ENCODE assay signal across 16 cellular contexts in the genomic region with DNA sequence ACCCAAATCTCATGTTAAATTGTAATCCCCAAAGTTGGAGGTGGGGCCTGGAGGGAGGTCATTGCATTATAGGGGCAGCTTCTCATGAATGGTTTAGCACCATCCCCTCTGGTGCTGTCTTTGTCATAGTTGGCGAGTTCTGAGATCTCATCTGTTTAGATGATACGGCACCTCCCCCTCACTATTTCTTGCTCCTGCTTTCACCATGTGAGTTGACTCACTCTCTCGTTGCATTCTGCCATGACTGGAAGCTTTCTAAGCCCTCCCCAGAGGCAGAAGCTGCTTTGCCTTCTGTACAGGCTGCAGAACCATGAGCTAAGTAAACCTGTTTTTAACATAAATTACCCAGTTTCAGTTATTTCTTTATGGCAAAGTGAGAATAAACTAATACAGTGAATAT. TPM values are rescaled to one million over a fixed set of nuclear protein-coding genes. Genes with fewer than 3 reads are reported as not detected.
A peak's percentile ranks its signal among the peaks of the same experiment; 100 is the strongest.
DNase-seq lines count a peak whose midpoint lies in the region; ATAC-seq and TF ChIP-seq lines count a peak whose summit lies in the region.
"Had no signal": no experiment of that assay in that cellular context is flagged by ENCODE, and none has a peak within 500 bp of the region (broad histone marks: within the 10 kb centered on the region; RNA-seq: fewer than 3 reads in every experiment).

No MANE protein-coding gene starts in this region.

- intact Hi-C loops in IMR-90 (cut with micrococcal nuclease), result no loop called here
- intact Hi-C loops in OCI-LY7 (cut with micrococcal nuclease; ENCODE audit: unreplicated experiment), result no loop called here
- intact Hi-C loops in esophagus muscularis mucosa (cut with DNase I), result loop anchor here (10.0 kb wide), 1 partner anchor 80 kb away; no protein-coding TSS in a partner anchor

- H3K23ac ChIP-seq in IMR-90 (ENCODE audit: low read depth, low read length), result no peak overlapping the region

- H4K5ac ChIP-seq in IMR-90 (ENCODE audit: low read depth, low read length), result no peak overlapping the region

- H3K9me3 Mint-ChIP-seq in activated T-cell treated with anti-CD3 and anti-CD28 coated beads, Interleukin-2, amount 50 U/mL, for 24 hours, result peaks cover 2% of the 10 kb centered on the region

- H2BK5ac ChIP-seq in IMR-90 (ENCODE audit: low read depth, low read length, poor library complexity, severe bottlenecking), result no peak overlapping the region

- POLR2A ChIA-PET in IMR-90 (lab: Charles Lee; ENCODE audit: unreplicated experiment) (no interaction called here), OCI-LY7 (lab: Charles Lee) (no interaction called here)

- H3K4me3 Mint-ChIP-seq in activated T-cell treated with anti-CD3 and anti-CD28 coated beads, Interleukin-2, amount 50 U/mL, for 24 hours, result no peak overlapping the region
- H3K4me3 Mint-ChIP-seq: T-helper 2 cell treated with Interferon-gamma antibody and Interleukin-4, amounts not matched to agents 5 μg/mL and 100 μg/mL, for 36 hours had no signal

- dilution Hi-C loops in IMR-90 (cut with HindIII; ENCODE audit: low sequenced_read_pairs, unreplicated experiment), result no loop called here

- no peak overlapping the region for H4K91ac ChIP-seq in IMR-90 (ENCODE audit: insufficient read depth, low read depth, low read length)

- H3K27ac Mint-ChIP-seq in activated T-cell treated with anti-CD3 and anti-CD28 coated beads, Interleukin-2, amount 50 U/mL, for 24 hours, result no peak overlapping the region
- H3K27ac Mint-ChIP-seq: T-helper 2 cell treated with Interferon-gamma antibody and Interleukin-4, amounts not matched to agents 5 μg/mL and 100 μg/mL, for 36 hours had no signal

- no peaks in the 10 kb centered on the region for H3K9me2 ChIP-seq in OCI-LY7 (ENCODE audit: insufficient read depth, low read length)

- no peak overlapping the region for H3K14ac ChIP-seq in IMR-90 (replicated peaks; ENCODE audit: low read depth, low read length)

- no peak for TF ChIP-seq CTCF in IMR-90 (conservative IDR thresholded peaks at IDR 0.05; ENCODE audit: low read depth, low read length)
- no peak for TF ChIP-seq CTCF in OCI-LY7 (conservative IDR thresholded peaks at IDR 0.05; ENCODE audit: low read length)
- no peak for TF ChIP-seq CTCF in esophagus muscularis mucosa (IDR thresholded peaks at IDR 0.05)

- no peaks in the 10 kb centered on the region for H3K79me1 ChIP-seq in IMR-90 (ENCODE audit: low read depth in 1 of 2, low read length in 2 of 2)

- 60% methylated on average over 2 of the region's 3 CpGs; no CpG with 5 or more reads in 1 of the 2 experiments for WGBS in IMR-90 (ENCODE audit: extremely low coverage in 2 of 2, insufficient read length in 1 of 2), 2 experiments
- WGBS in esophagus muscularis mucosa, result 80% methylated on average over 3 of the region's 3 CpGs

- H4K20me1 ChIP-seq in IMR-90 (ENCODE audit: insufficient read depth, low read length), result no peaks in the 10 kb centered on the region
- no peaks in the 10 kb centered on the region for H4K20me1 ChIP-seq in OCI-LY7 (ENCODE audit: insufficient read depth, low read length)

- CTCF ChIA-PET in IMR-90 (lab: Yijun Ruan, JAX) (no interaction called here), OCI-LY7 (lab: Charles Lee; ENCODE audit: unreplicated experiment) (no interaction called here)

- H3K27me3 Mint-ChIP-seq in activated T-cell treated with anti-CD3 and anti-CD28 coated beads, Interleukin-2, amount 50 U/mL, for 24 hours, result peaks cover 2% of the 10 kb centered on the region

- no peak for TF ChIP-seq RAD21 in IMR-90 (IDR thresholded peaks at IDR 0.05; ENCODE audit: low read length)

- H3K36me3 ChIP-seq in IMR-90 (ENCODE audit: control insufficient read depth, insufficient read depth, low read length) (no peaks in the 10 kb centered on the region), OCI-LY7 (ENCODE audit: insufficient read depth, low read length) (no peaks in the 10 kb centered on the region), esophagus muscularis mucosa (no peaks in the 10 kb centered on the region)
- H3K36me3 ChIP-seq: Peyer's patch had no signal

- H4K8ac ChIP-seq in IMR-90 (ENCODE audit: low read depth in 2 of 2, low read length in 2 of 2), result no peak overlapping the region

- peak; percentile 48; the same call in 1 of the 2 replicates for ATAC-seq in IMR-90 (ENCODE audit: low read depth)
- no peak for ATAC-seq in GM18909 (IDR thresholded peaks at IDR 0.05; ENCODE audit: poor library complexity, unreplicated experiment)

- no peak overlapping the region for H3K9ac ChIP-seq in IMR-90 (ENCODE audit: low read depth, low read length)

- no peak overlapping the region for H3K4me3 ChIP-seq in IMR-90 (ENCODE audit: insufficient read depth, low read depth, low read length)
- H3K4me3 ChIP-seq in OCI-LY7 (ENCODE audit: low read depth, low read length, poor library complexity, severe bottlenecking), result no peak overlapping the region
- no peak overlapping the region for H3K4me3 ChIP-seq in esophagus muscularis mucosa
- H3K4me3 ChIP-seq: Peyer's patch had no signal

- BruUV-seq in IMR-90 (replicated peaks; lab: Mats Ljungman, UMichigan), result no TSS peak
- no TSS peak for BruUV-seq in OCI-LY7 (replicated peaks; lab: Mats Ljungman, UMichigan)

- no peak overlapping the region for H2AK5ac ChIP-seq in IMR-90 (ENCODE audit: low read depth, low read length)

- H3K4ac ChIP-seq in IMR-90 (ENCODE audit: low read depth, low read length), result no peak overlapping the region

- H3K9me3 ChIP-seq in IMR-90 (ENCODE audit: control insufficient read depth, insufficient read depth, low read length) (no peaks in the 10 kb centered on the region), OCI-LY7 (ENCODE audit: low read length) (0 out of 2 replicates have a peak, but pooled peaks cover 6% of the 10 kb centered on the region), esophagus muscularis mucosa (no peaks in the 10 kb centered on the region)
- H3K9me3 ChIP-seq: Peyer's patch had no signal

- H3K18ac ChIP-seq in IMR-90 (ENCODE audit: low read depth, low read length), result no peak overlapping the region

- H3K36me3 Mint-ChIP-seq in activated T-cell treated with anti-CD3 and anti-CD28 coated beads, Interleukin-2, amount 50 U/mL, for 24 hours (ENCODE audit: low read depth), result no peaks in the 10 kb centered on the region

- H3K4me2 ChIP-seq in IMR-90 (ENCODE audit: low read depth, low read length) (no peak overlapping the region), OCI-LY7 (ENCODE audit: low read length) (no peak overlapping the region)

- H3K27me3 ChIP-seq in IMR-90 (ENCODE audit: control insufficient read depth, insufficient read depth, low read length), result no peaks in the 10 kb centered on the region
- H3K27me3 ChIP-seq in esophagus muscularis mucosa, result no peaks in the 10 kb centered on the region
- H3K27me3 ChIP-seq: Peyer's patch had no signal

- H2BK20ac ChIP-seq in IMR-90 (ENCODE audit: low read depth, low read length), result no peak overlapping the region

- no peak overlapping the region for H2BK120ac ChIP-seq in IMR-90 (ENCODE audit: low read depth, low read length)

- DNase-seq in Ammon's horn (ENCODE audit: low spot score) (peak; percentile 73), IMR-90 (peak; percentile 7), OCI-LY7 (ENCODE audit: low spot score) (no peak), esophagus muscularis mucosa (ENCODE audit: extremely low spot score) (peak; percentile 29), NCI-H1092 treated with DMSO at 0.1 percent for 48 hours (lab: John Stamatoyannopoulos, UW) (no peak)
- DNase-seq in activated T-cell treated with anti-CD3 and anti-CD28 coated beads, Interleukin-2, amount 50 U/mL, for 24 hours, result no peak
- DNase-seq in activated effector memory CD4-positive, alpha-beta T cell treated with Interleukin-2 at 50 U/mL for 16 hours, result no peak
- DNase-seq: NCI-H1092, NCI-H1694, NCI-H2107, NCI-H345, Peyer's patch, SIG-M5, SW 1271 had no signal

- no peak overlapping the region for H2AK9ac ChIP-seq in IMR-90 (replicated peaks; ENCODE audit: low read depth, low read length, poor library complexity)

- H3K56ac ChIP-seq in IMR-90 (ENCODE audit: extremely low read depth, insufficient read depth, low read length), result no peak overlapping the region

- H3K4me1 Mint-ChIP-seq in activated T-cell treated with anti-CD3 and anti-CD28 coated beads, Interleukin-2, amount 50 U/mL, for 24 hours (ENCODE audit: low read depth), result no peaks in the 10 kb centered on the region

- H3K79me2 ChIP-seq in OCI-LY7 (ENCODE audit: insufficient read depth, low read depth, low read length), result no peaks in the 10 kb centered on the region

- no peak overlapping the region for H3K27ac ChIP-seq in IMR-90 (ENCODE audit: insufficient read depth, low read length)
- H3K27ac ChIP-seq in OCI-LY7 (ENCODE audit: low read depth, low read length, poor library complexity, severe bottlenecking), result no peak overlapping the region
- H3K27ac ChIP-seq in esophagus muscularis mucosa (replicated peaks in 1 of 4), result no peak overlapping the region
- H3K27ac ChIP-seq: Peyer's patch had no signal

- in situ Hi-C loops in IMR-90 (cut with MboI; ENCODE audit: low sequenced_read_pairs), result no loop called here

- H2BK15ac ChIP-seq in IMR-90 (ENCODE audit: low read depth, low read length), result no peak overlapping the region

- no peak for TF ChIP-seq EP300 in esophagus muscularis mucosa (IDR thresholded peaks at IDR 0.05)

- TF ChIP-seq POLR2A in IMR-90 (IDR thresholded peaks at IDR 0.05; ENCODE audit: low read depth, low read length) (no peak), esophagus muscularis mucosa (IDR thresholded peaks at IDR 0.05; ENCODE audit: low read depth) (no peak)

- H3K4me1 ChIP-seq in IMR-90 (ENCODE audit: control insufficient read depth, insufficient read depth, low read length), result no peaks in the 10 kb centered on the region
- H3K4me1 ChIP-seq in OCI-LY7 (ENCODE audit: insufficient read depth, low read length, poor library complexity, severe bottlenecking), result peaks cover 15% of the 10 kb centered on the region
- H3K4me1 ChIP-seq in esophagus muscularis mucosa, result no peaks in the 10 kb centered on the region
- H3K4me1 ChIP-seq: Peyer's patch had no signal

- H2AFZ ChIP-seq in IMR-90 (replicated peaks; ENCODE audit: low read length, poor library complexity) (no peak overlapping the region), OCI-LY7 (ENCODE audit: low read length) (peak overlapping the region; percentile 81)

- H3K9me1 ChIP-seq in IMR-90 (ENCODE audit: insufficient read depth, low read length), result no peaks in the 10 kb centered on the region

TF ChIP-seq in IMR-90, 13 proteins besides CTCF, POLR2A, EP300 and RAD21 (continues in another document):
- TF ChIP-seq MAZ (IDR thresholded peaks at IDR 0.05; ENCODE audit: borderline replicate concordance, low read depth, low read length), result no peak
- TF ChIP-seq FOS (IDR thresholded peaks at IDR 0.05; ENCODE audit: low read depth, low read length), result no peak
- TF ChIP-seq CHD1 (IDR thresholded peaks at IDR 0.05; ENCODE audit: low read depth, low read length), result no peak
- no peak for TF ChIP-seq SMC3 (IDR thresholded peaks at IDR 0.05; ENCODE audit: low read depth, low read length)
- TF ChIP-seq BHLHE40 (IDR thresholded peaks at IDR 0.05; ENCODE audit: low read depth, low read length), result no peak

RNA-seq across cellular contexts. Expression of a gene that starts 18.9 kb away (rescaled TPM):
- 3.6 and 6.1 TPM in 2 replicates for total RNA-seq in IMR-90 (2012; rRNA removed)
- polyA plus RNA-seq in IMR-90 (2012; rRNA removed), result 2.5 and 3.2 TPM in 2 replicates
- polyA plus RNA-seq in IMR-90 (2012; cell fraction: cytosol; rRNA removed), result 0.40 and 0.79 TPM in 2 replicates
- polyA plus RNA-seq in IMR-90 (2012; cell fraction: nucleus; rRNA removed; ENCODE audit: low replicate concordance), result 0.48 and 6.5 TPM in 2 replicates
- 24.4 and 25.6 TPM in 2 replicates for total RNA-seq in OCI-LY7 (2014; rRNA removed; shearing (Covaris generic))
- 23.5 and 27.8 TPM in 2 replicates for total RNA-seq in OCI-LY7 (2022)
- 1 to 10 TPM; 3.5 to 10.0 (median 5.2) TPM for total RNA-seq in esophagus muscularis mucosa

Comparison
In these comparisons a context has a peak if more than half of its experiments do, and no peak if none do; other contexts are left out.
1. DNase-seq: peak in Ammon's horn (single experiment), IMR-90 (single experiment) and esophagus muscularis mucosa (single experiment); none in OCI-LY7 (single experiment), activated T-cell treated with anti-CD3 and anti-CD28 coated beads, Interleukin-2, amount 50 U/mL, for 24 hours (single experiment), activated effector memory CD4-positive, alpha-beta T cell treated with Interleukin-2 at 50 U/mL for 16 hours (single experiment) and NCI-H1092 treated with DMSO at 0.1 percent for 48 hours (single experiment).